15 cellular contexts compared by ENCODE assay signal in genomic region chr11:37182036-37182435, GRCh38.
DNase-seq lines count a peak whose midpoint lies in the region; ATAC-seq and TF ChIP-seq lines count a peak whose summit lies in the region.
"Had no signal": no experiment of that assay in that cellular context is flagged by ENCODE, and none has a peak within 500 bp of the region (broad histone marks: within the 10 kb centered on the region; RNA-seq: fewer than 3 reads in every experiment).

No MANE protein-coding gene starts in this region.

- H3K18ac ChIP-seq in mesendoderm (ENCODE audit: low read length), result no peak overlapping the region

- no peak for TF ChIP-seq POLR2A in testis (IDR thresholded peaks at IDR 0.05)

- no peaks in the 10 kb centered on the region for H3K4me1 Mint-ChIP-seq in neural progenitor cell
- H3K4me1 Mint-ChIP-seq: CD4-positive, alpha-beta memory T cell had no signal

- H2AFZ ChIP-seq in neural progenitor cell (replicated peaks), result peak overlapping the region; percentile 26

- DNase-seq in mesendoderm, result peak; percentile 57
- DNase-seq in neural progenitor cell (ENCODE audit: low spot score), result no peak
- DNase-seq in testis, result peak; percentile 64
- DNase-seq in GM10248 (ENCODE audit: extremely low spot score), result no peak
- no peak for DNase-seq in NCI-H1417 (lab: John Stamatoyannopoulos, UW)
- DNase-seq: C1 segment of cervical spinal cord; Calu3; CD4-positive, alpha-beta memory T cell; COR-L47; DMS53; DMS79 treated with DMSO at 0.1 percent for 48 hours; GF-D8; GOT3; HCEC 1CT had no signal

- H3K27ac Mint-ChIP-seq in neural progenitor cell, result no peak overlapping the region
- H3K27ac Mint-ChIP-seq: CD4-positive, alpha-beta memory T cell had no signal

- no peaks in the 10 kb centered on the region for H3K36me3 ChIP-seq in mesendoderm (ENCODE audit: control insufficient read depth, insufficient read depth, low read length)
- H3K36me3 ChIP-seq in neural progenitor cell, result no peaks in the 10 kb centered on the region
- H3K36me3 ChIP-seq in testis (ENCODE audit: low read depth, missing control alignments), result no peaks in the 10 kb centered on the region

- no peaks in the 10 kb centered on the region for H3K27me3 Mint-ChIP-seq in neural progenitor cell (ENCODE audit: insufficient read depth, low read depth)
- H3K27me3 Mint-ChIP-seq: CD4-positive, alpha-beta memory T cell had no signal

- H3K36me3 Mint-ChIP-seq in neural progenitor cell, result no peaks in the 10 kb centered on the region
- H3K36me3 Mint-ChIP-seq: CD4-positive, alpha-beta memory T cell had no signal

- no peak overlapping the region for H3K4ac ChIP-seq in mesendoderm (ENCODE audit: low read depth, low read length)

- intact Hi-C loops in testis (cut with DNase I; ENCODE audit: low total_unique reads), result no loop called here

- no peaks in the 10 kb centered on the region for H3K9me3 ChIP-seq in neural progenitor cell (ENCODE audit: low read depth)
- no peaks in the 10 kb centered on the region for H3K9me3 ChIP-seq in testis

- H4K20me1 ChIP-seq in neural progenitor cell (ENCODE audit: low read depth), result no peaks in the 10 kb centered on the region

- no peak overlapping the region for H2BK5ac ChIP-seq in mesendoderm (ENCODE audit: low read length)

- H3K27ac ChIP-seq in mesendoderm (ENCODE audit: low read depth, low read length) (no peak overlapping the region), neural progenitor cell (no peak overlapping the region), testis (no peak overlapping the region)

- H3K4me2 ChIP-seq in mesendoderm (ENCODE audit: low read length) (no peak overlapping the region), neural progenitor cell (no peak overlapping the region)

- no peaks in the 10 kb centered on the region for H3K79me1 ChIP-seq in mesendoderm (ENCODE audit: low read length)

- CTCF ChIA-PET in GM10248 (lab: Yijun Ruan, JAX), result no interaction called here

- no peak overlapping the region for H2BK15ac ChIP-seq in mesendoderm (replicated peaks; ENCODE audit: low read depth)

- no peak overlapping the region for H2BK120ac ChIP-seq in mesendoderm (ENCODE audit: low read depth, low read length)

- H4K8ac ChIP-seq in mesendoderm (ENCODE audit: low read depth, low read length), result no peak overlapping the region

- no peak overlapping the region for H2AK5ac ChIP-seq in mesendoderm (ENCODE audit: low read length)

- peaks cover 3% of the 10 kb centered on the region for H3K9me3 Mint-ChIP-seq in neural progenitor cell

- no peak overlapping the region for H3K9ac ChIP-seq in mesendoderm (ENCODE audit: low read length)
- H3K9ac ChIP-seq in neural progenitor cell, result no peak overlapping the region

- H3F3A ChIP-seq in neural progenitor cell (ENCODE audit: low read depth), result no peaks in the 10 kb centered on the region

- no CpG with 5 or more reads among the region's 5 CpGs for WGBS in mesendoderm (ENCODE audit: extremely low coverage, insufficient coverage, low lambda C conversion rate)
- 32 to 37% methylated on average over 5 of the region's 5 CpGs for WGBS in testis, 2 donors

- TF ChIP-seq CTCF in neural progenitor cell (IDR thresholded peaks at IDR 0.05) (no peak), testis (IDR thresholded peaks at IDR 0.05) (no peak), GM10248 (IDR thresholded peaks at IDR 0.05; ENCODE audit: control extremely low read depth, extremely low read depth, low read depth, missing control alignments) (no peak)

- H3K27me3 ChIP-seq in mesendoderm (ENCODE audit: insufficient read depth, low read length, poor library complexity) (no peaks in the 10 kb centered on the region), neural progenitor cell (no peaks in the 10 kb centered on the region), testis (no peaks in the 10 kb centered on the region)

- no peak overlapping the region for H4K5ac ChIP-seq in mesendoderm (ENCODE audit: low read length)

- H3K4me1 ChIP-seq in mesendoderm (ENCODE audit: control insufficient read depth, low read depth, low read length) (peaks cover 1% of the 10 kb centered on the region), neural progenitor cell (no peaks in the 10 kb centered on the region), testis (no peaks in the 10 kb centered on the region)

- POLR2A ChIA-PET in GM10248 (lab: Yijun Ruan, JAX), result no interaction called here

- no peak overlapping the region for H3K23ac ChIP-seq in mesendoderm (ENCODE audit: low read length)

- no peak for ATAC-seq in HG02981 (IDR thresholded peaks at IDR 0.05; ENCODE audit: unreplicated experiment)

- H3K79me2 ChIP-seq in mesendoderm (ENCODE audit: control insufficient read depth, insufficient read depth, low read length), result no peaks in the 10 kb centered on the region
- H3K79me2 ChIP-seq in neural progenitor cell (ENCODE audit: low read depth), result no peaks in the 10 kb centered on the region

- H3K56ac ChIP-seq in mesendoderm (ENCODE audit: low read length), result no peak overlapping the region

- H3K4me3 Mint-ChIP-seq in neural progenitor cell, result no peak overlapping the region
- H3K4me3 Mint-ChIP-seq: CD4-positive, alpha-beta memory T cell had no signal

- H3K4me3 ChIP-seq in mesendoderm (ENCODE audit: low read length) (no peak overlapping the region), neural progenitor cell (no peak overlapping the region), testis (no peak overlapping the region)

Comparison
In these comparisons a context has a peak if more than half of its experiments do, and no peak if none do; other contexts are left out.
1. DNase-seq: peak in mesendoderm (single experiment) and testis (single experiment); none in neural progenitor cell (single experiment), GM10248 (single experiment) and NCI-H1417 (0 of 3).